9 cellular contexts compared by ENCODE assay signal in the genomic region with DNA sequence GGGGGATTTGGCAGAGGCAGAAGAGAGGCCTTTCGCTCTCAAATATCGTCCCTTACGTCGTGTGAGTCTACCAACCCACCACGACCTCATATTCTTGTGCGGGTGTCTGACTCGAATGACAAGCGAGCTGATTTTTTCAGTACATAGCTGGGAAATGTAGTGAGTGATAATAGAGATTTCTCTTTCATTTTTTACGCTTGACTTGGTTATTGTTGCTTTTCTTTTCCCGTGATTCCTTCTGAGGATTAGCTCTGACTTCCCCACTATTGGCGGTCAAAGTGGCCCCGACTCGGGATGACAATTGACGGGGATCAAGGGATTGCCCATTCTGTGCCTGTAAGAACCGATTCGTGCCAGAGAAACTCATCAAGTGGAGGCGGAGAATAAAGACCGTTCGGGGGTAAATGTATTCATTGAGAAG. TPM values are rescaled to one million over a fixed set of nuclear protein-coding genes. Genes with fewer than 3 reads are reported as not detected.
DNase-seq lines count a peak whose midpoint lies in the region; ATAC-seq and TF ChIP-seq lines count a peak whose summit lies in the region.
"Had no signal": no experiment of that assay in that cellular context is flagged by ENCODE, and none has a peak within 500 bp of the region (broad histone marks: within the 10 kb centered on the region; RNA-seq: fewer than 3 reads in every experiment).

No MANE protein-coding gene starts in this region.

- H3K23ac ChIP-seq in trophoblast cell (ENCODE audit: low read length): no peak overlapping the region

- in situ Hi-C loops in GM13976 (cut with MboI; ENCODE audit: low sequenced_read_pairs, unreplicated experiment): loop anchor here (25.0 kb wide), 1 partner anchor 368 kb away; no protein-coding TSS in a partner anchor

- no peak overlapping the region for H3K27ac Mint-ChIP-seq in T-helper 17 cell

- peaks cover 12% of the 10 kb centered on the region for H3K36me3 Mint-ChIP-seq in T-helper 17 cell (ENCODE audit: low read depth)

- peak overlapping the region; percentile 98 for H3K4me2 ChIP-seq in skeletal muscle satellite cell (ENCODE audit: low read length)
- H3K4me2 ChIP-seq in trophoblast cell (ENCODE audit: low read length): no peak overlapping the region

- H4K12ac ChIP-seq in trophoblast cell (ENCODE audit: low read depth, low read length): no peak overlapping the region

- WGBS in trophoblast cell (ENCODE audit: extremely low coverage, insufficient coverage, insufficient read length): no CpG with 5 or more reads among the region's 19 CpGs

- no peak overlapping the region for H4K91ac ChIP-seq in trophoblast cell (ENCODE audit: low read depth, low read length)

- H3K36me3 ChIP-seq in skeletal muscle satellite cell (ENCODE audit: insufficient read depth, low read length) (no peaks in the 10 kb centered on the region), trophoblast cell (ENCODE audit: control insufficient read depth in 1 of 2, insufficient read depth in 2 of 2, low read length in 2 of 2) (no peaks in the 10 kb centered on the region)

- no peak overlapping the region for H2AK5ac ChIP-seq in trophoblast cell (ENCODE audit: low read length)

- H2BK5ac ChIP-seq in trophoblast cell (ENCODE audit: low read depth, low read length, poor library complexity): no peak overlapping the region

- ATAC-seq in T-helper 17 cell (no peak), HG03457 (IDR thresholded peaks at IDR 0.05; ENCODE audit: unreplicated experiment) (no peak), GM18858 (IDR thresholded peaks at IDR 0.05; ENCODE audit: unreplicated experiment) (no peak)
- ATAC-seq: foreskin keratinocyte had no signal

- H3K27ac ChIP-seq in trophoblast cell (ENCODE audit: low read depth, low read length): no peak overlapping the region
- H3K27ac ChIP-seq: foreskin keratinocyte had no signal

- H3K14ac ChIP-seq in trophoblast cell (ENCODE audit: low read length): no peak overlapping the region

- TF ChIP-seq CTCF in GM13976 (IDR thresholded peaks at IDR 0.05; ENCODE audit: borderline replicate concordance, control extremely low read depth, extremely low read depth, insufficient read depth, missing control alignments): no peak
- TF ChIP-seq CTCF in fibroblast of pulmonary artery (IDR thresholded peaks at IDR 0.05; ENCODE audit: low read length, missing control alignments): no peak

- H3K4me1 ChIP-seq in skeletal muscle satellite cell (ENCODE audit: control insufficient read depth, insufficient read depth, low read length) (peaks cover 25% of the 10 kb centered on the region), trophoblast cell (ENCODE audit: control insufficient read depth in 1 of 2, insufficient read depth in 2 of 2, low read length in 2 of 2) (peaks cover 17 to 20% of the 10 kb centered on the region in 2 experiments)
- H3K4me1 ChIP-seq: foreskin keratinocyte had no signal

- H3K4ac ChIP-seq in trophoblast cell (ENCODE audit: low read depth, low read length): no peak overlapping the region

- H3K4me1 Mint-ChIP-seq in T-helper 17 cell: peaks cover 37% of the 10 kb centered on the region

- H3K9ac ChIP-seq in skeletal muscle satellite cell (ENCODE audit: low read depth, low read length) (no peak overlapping the region), trophoblast cell (ENCODE audit: low read length) (no peak overlapping the region)

- H4K8ac ChIP-seq in trophoblast cell (ENCODE audit: low read depth, low read length): no peak overlapping the region

- no peak overlapping the region for H2BK120ac ChIP-seq in trophoblast cell (ENCODE audit: insufficient read depth, low read length, poor library complexity)

- H3K18ac ChIP-seq in trophoblast cell (ENCODE audit: low read length): no peak overlapping the region

- no peaks in the 10 kb centered on the region for H3K79me2 ChIP-seq in trophoblast cell (ENCODE audit: control insufficient read depth, insufficient read depth, low read length, poor library complexity)

- peak overlapping the region; percentile 41 for H3K4me3 ChIP-seq in fibroblast of pulmonary artery (replicated peaks; ENCODE audit: low read depth, low read length)
- peak overlapping the region; percentile 66 for H3K4me3 ChIP-seq in skeletal muscle satellite cell (ENCODE audit: low read length)
- H3K4me3 ChIP-seq in trophoblast cell (ENCODE audit: low read depth, low read length): no peak overlapping the region

- DNase-seq in GM13976 (ENCODE audit: low spot score) (peak; percentile 49), T-helper 17 cell (no peak), fibroblast of pulmonary artery (ENCODE audit: low read depth) (no peak), trophoblast cell (no peak)
- DNase-seq: foreskin keratinocyte had no signal

- no peak overlapping the region for H2BK12ac ChIP-seq in trophoblast cell (ENCODE audit: low read length)

- no peaks in the 10 kb centered on the region for H3K79me1 ChIP-seq in trophoblast cell (ENCODE audit: low read length)

- peaks cover 86% of the 10 kb centered on the region for H3K27me3 Mint-ChIP-seq in T-helper 17 cell

- peak overlapping the region; percentile 92 for H3K4me3 Mint-ChIP-seq in T-helper 17 cell

- H3K27me3 ChIP-seq in skeletal muscle satellite cell (ENCODE audit: control insufficient read depth, insufficient read depth, low read length) (peaks cover 89% of the 10 kb centered on the region), trophoblast cell (ENCODE audit: insufficient read depth, low read length) (peaks cover 85% of the 10 kb centered on the region)

- H3K9me3 ChIP-seq in T-helper 17 cell (ENCODE audit: control insufficient read depth, low read length, poor library complexity, severe bottlenecking) (no peaks in the 10 kb centered on the region), skeletal muscle satellite cell (replicated peaks; ENCODE audit: low read length) (no peaks in the 10 kb centered on the region), trophoblast cell (ENCODE audit: insufficient read depth, low read depth, low read length) (peaks cover 8% of the 10 kb centered on the region)

- no peak overlapping the region for H2AFZ ChIP-seq in trophoblast cell (ENCODE audit: insufficient read depth, low read length, poor library complexity)

RNA-seq across cellular contexts. Expression of gene OSTM1, which starts 44.3 kb away (rescaled TPM):
- 10 to 100 TPM; 36.7 to 38.5 TPM for total RNA-seq in T-helper 17 cell
- 27.1 and 45.4 TPM in 2 replicates for total RNA-seq in skeletal muscle satellite cell (2012; rRNA removed)
- 12.0 and 12.8 TPM in 2 replicates for polyA plus RNA-seq in trophoblast cell (2013)

RNA-seq across cellular contexts. Expression of gene NR2E1, which starts 47.0 kb away (rescaled TPM):
- not detected for total RNA-seq in T-helper 17 cell
- total RNA-seq in skeletal muscle satellite cell (2012; rRNA removed): not detected in 2 replicates
- not detected in 2 replicates for polyA plus RNA-seq in trophoblast cell (2013)
- total RNA-seq: foreskin keratinocyte, subcutaneous adipose tissue had no signal
- polyA plus RNA-seq: foreskin keratinocyte had no signal
